8 cellular contexts compared by ENCODE assay signal in the genomic region with DNA sequence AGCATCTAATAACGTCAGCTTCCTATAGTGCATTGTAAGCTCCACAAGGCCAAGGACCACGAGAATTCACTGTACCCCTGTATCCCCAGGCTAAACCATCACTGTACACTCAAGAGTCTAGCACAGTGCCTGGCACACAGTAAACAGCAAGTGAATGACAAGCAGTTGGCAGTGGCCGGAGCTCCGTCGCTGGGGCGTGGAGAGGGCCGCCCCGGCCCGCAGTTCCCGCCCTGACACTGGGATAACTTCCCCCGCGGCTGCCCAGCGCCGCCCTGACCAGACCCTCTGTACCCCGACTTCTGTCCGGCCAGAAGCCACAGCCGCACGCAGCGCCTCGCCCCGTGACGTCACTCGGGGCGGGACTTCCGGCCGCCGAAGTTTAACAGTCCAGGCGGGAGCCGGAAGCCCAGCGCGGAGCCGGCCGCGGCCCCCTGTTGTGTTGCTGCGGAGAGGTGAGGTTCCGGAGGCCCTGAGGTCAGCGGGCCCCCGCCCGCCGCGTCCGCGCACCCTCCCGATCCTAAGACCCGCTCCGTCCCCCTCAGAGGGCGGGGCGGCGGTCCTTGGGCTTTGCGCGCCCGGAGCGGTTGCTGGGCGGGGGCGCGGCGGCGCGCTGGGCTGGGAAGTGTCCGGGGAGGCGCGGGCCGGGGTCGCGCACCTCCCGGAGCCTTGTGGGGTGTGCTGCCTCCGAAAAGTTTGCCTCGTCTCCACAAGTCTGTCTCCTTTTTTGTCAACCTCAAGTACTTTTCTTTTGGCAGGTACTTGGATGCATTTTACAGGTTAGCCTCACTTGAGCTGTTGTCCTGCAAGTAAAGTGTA. TPM values are rescaled to one million over a fixed set of nuclear protein-coding genes. Genes with fewer than 3 reads are reported as not detected.
DNase-seq lines count a peak whose midpoint lies in the region; ATAC-seq, FAIRE-seq and TF ChIP-seq lines count a peak whose summit lies in the region.

A gene with protein sequence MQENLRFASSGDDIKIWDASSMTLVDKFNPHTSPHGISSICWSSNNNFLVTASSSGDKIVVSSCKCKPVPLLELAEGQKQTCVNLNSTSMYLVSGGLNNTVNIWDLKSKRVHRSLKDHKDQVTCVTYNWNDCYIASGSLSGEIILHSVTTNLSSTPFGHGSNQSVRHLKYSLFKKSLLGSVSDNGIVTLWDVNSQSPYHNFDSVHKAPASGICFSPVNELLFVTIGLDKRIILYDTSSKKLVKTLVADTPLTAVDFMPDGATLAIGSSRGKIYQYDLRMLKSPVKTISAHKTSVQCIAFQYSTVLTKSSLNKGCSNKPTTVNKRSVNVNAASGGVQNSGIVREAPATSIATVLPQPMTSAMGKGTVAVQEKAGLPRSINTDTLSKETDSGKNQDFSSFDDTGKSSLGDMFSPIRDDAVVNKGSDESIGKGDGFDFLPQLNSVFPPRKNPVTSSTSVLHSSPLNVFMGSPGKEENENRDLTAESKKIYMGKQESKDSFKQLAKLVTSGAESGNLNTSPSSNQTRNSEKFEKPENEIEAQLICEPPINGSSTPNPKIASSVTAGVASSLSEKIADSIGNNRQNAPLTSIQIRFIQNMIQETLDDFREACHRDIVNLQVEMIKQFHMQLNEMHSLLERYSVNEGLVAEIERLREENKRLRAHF (plus strand): TSS at position 409 of the 816 bp plus-strand sequence. CDS start 2,503 bp downstream, outside the sequence.

- ATAC-seq in A549 (peak; percentile 95 to 97), GM18519 (IDR thresholded peaks at IDR 0.05; ENCODE audit: low FRiP score, unreplicated experiment) (peak; percentile 82), HG03039 (IDR thresholded peaks at IDR 0.05; ENCODE audit: unreplicated experiment) (peak; percentile 95)

- no peak for TF ChIP-seq EP300 in A549 (IDR thresholded peaks at IDR 0.05)

- H3K4me3 ChIP-seq in A549 (peak within 1 kb of the TSS; percentile 96), WERI-Rb-1 (ENCODE audit: low read depth, low read length) (peak within 1 kb of the TSS; percentile 99), breast epithelium (peak within 1 kb of the TSS; percentile 87 to 97 (median 95)), iPS-20b (ENCODE audit: low read length) (peak within 1 kb of the TSS; percentile 100), skin epidermis (peak within 1 kb of the TSS; percentile 52 to 98 (median 81))

- peaks cover 9% of the 10 kb centered on the region for H3K4me1 ChIP-seq in A549
- no peaks in the 10 kb centered on the region for H3K4me1 ChIP-seq in breast epithelium
- peaks cover 11% of the 10 kb centered on the region; the same call in 1 of the 2 replicates for H3K4me1 ChIP-seq in iPS-20b (ENCODE audit: insufficient read depth, low read length)

- DNase-seq in A549 (ENCODE audit: low read depth in 1 of 2, low spot score in 1 of 2) (peak; percentile 75 to 84), NCI-H2107 (lab: John Stamatoyannopoulos, UW) (peak; percentile 65), WERI-Rb-1 (peak; percentile 89), breast epithelium (ENCODE audit: low spot score in 2 of 2) (peak; percentile 69 to 71)

- no peak for FAIRE-seq in A549 (lab: Jason Lieb, UNC)

- TF ChIP-seq CTCF in A549 (IDR thresholded peaks at IDR 0.05) (no peak), WERI-Rb-1 (IDR thresholded peaks at IDR 0.05; ENCODE audit: low read depth, low read length) (no peak), breast epithelium (IDR thresholded peaks at IDR 0.05) (no peak)

- peak within 1 kb of the TSS; percentile 93 for H3K4me2 ChIP-seq in A549

- TF ChIP-seq RAD21 in A549 (conservative IDR thresholded peaks at IDR 0.05 in 1 of 2, IDR thresholded peaks at IDR 0.05 in 1 of 2) = no peak

- CTCF ChIA-PET in A549 (lab: Yijun Ruan, JAX) = no interaction called here

- H3K36me3 ChIP-seq in WERI-Rb-1 (peaks cover 2% of the 10 kb centered on the region; the same call in 1 of the 2 replicates), breast epithelium (no peaks in the 10 kb centered on the region), iPS-20b (ENCODE audit: insufficient read depth, low read depth, low read length) (peaks cover 4% of the 10 kb centered on the region; the same call in 1 of the 2 replicates)

- H3K27ac ChIP-seq in A549 (peak within 1 kb of the TSS; percentile 90 to 94), WERI-Rb-1 (peak within 1 kb of the TSS; percentile 77), breast epithelium (peak within 1 kb of the TSS; percentile 95), iPS-20b (ENCODE audit: low read length) (peak within 1 kb of the TSS; percentile 31), skin epidermis (peak within 1 kb of the TSS; percentile 69 to 96 (median 91))

- TF ChIP-seq POLR2A in A549 (IDR thresholded peaks at IDR 0.05; ENCODE audit: low read length) (peak; percentile 74), breast epithelium (IDR thresholded peaks at IDR 0.05) (peak; percentile 28)

- intact Hi-C loops in breast epithelium (cut with DNase I; ENCODE audit: low total_unique reads) = no loop called here

- H3K27me3 ChIP-seq in WERI-Rb-1 (ENCODE audit: insufficient read depth, low read depth, severe bottlenecking) (no peaks in the 10 kb centered on the region), breast epithelium (no peaks in the 10 kb centered on the region), iPS-20b (ENCODE audit: insufficient read depth, low read length) (no peaks in the 10 kb centered on the region)

- H3K9ac ChIP-seq in iPS-20b (ENCODE audit: low read depth, low read length) = peak within 1 kb of the TSS; percentile 98

- no peaks in the 10 kb centered on the region for H3K9me3 ChIP-seq in A549
- no peaks in the 10 kb centered on the region for H3K9me3 ChIP-seq in WERI-Rb-1 (ENCODE audit: severe bottlenecking)
- no peaks in the 10 kb centered on the region for H3K9me3 ChIP-seq in breast epithelium
- H3K9me3 ChIP-seq in iPS-20b (ENCODE audit: insufficient read depth, low read depth, low read length) = no peaks in the 10 kb centered on the region

- 1% methylated on average over 8 of the region's 68 CpGs for WGBS in A549 (ENCODE audit: missing lambda C conversion rate)

- POLR2A ChIA-PET in A549 (lab: Yijun Ruan, JAX) = no interaction called here

TF ChIP-seq in A549, 52 proteins besides CTCF, POLR2A, EP300 and RAD21 (continues in another document):
- TF ChIP-seq MYC (IDR thresholded peaks at IDR 0.05; ENCODE audit: borderline replicate concordance, low read length) = no peak
- TF ChIP-seq ZFP36 (IDR thresholded peaks at IDR 0.05; ENCODE audit: borderline replicate concordance, partially characterized antibody) = no peak
- TF ChIP-seq PHF8 (IDR thresholded peaks at IDR 0.05; ENCODE audit: borderline replicate concordance, low read depth) = peak; percentile 93
- TF ChIP-seq HOXB5 (CRISPR knock-in tag; IDR thresholded peaks at IDR 0.05) = no peak
- no peak for TF ChIP-seq RNF2 (IDR thresholded peaks at IDR 0.05; ENCODE audit: borderline replicate concordance, low read depth)
- peak; percentile 26; the same call in 1 of the 2 replicates for TF ChIP-seq ELK1 (IDR thresholded peaks at IDR 0.05; ENCODE audit: low read depth, low read length)
- no peak for TF ChIP-seq CHD2 (IDR thresholded peaks at IDR 0.05; ENCODE audit: low read length, partially characterized antibody)
- TF ChIP-seq ZNF302 (CRISPR knock-in tag; IDR thresholded peaks at IDR 0.05) = no peak
- TF ChIP-seq JUN (IDR thresholded peaks at IDR 0.05) = peak in 1 of 2 experiments; percentile 71; a peak in 3 of 5 replicates
- no peak for TF ChIP-seq FOSL2 (IDR thresholded peaks at IDR 0.05)
- 0 out of 2 replicates have a peak, but pooled peaks have one; percentile 41 for TF ChIP-seq FOSL2 (CRISPR knock-in tag; IDR thresholded peaks at IDR 0.05)
- TF ChIP-seq KDM1A (IDR thresholded peaks at IDR 0.05; ENCODE audit: low read depth) = no peak; the same call in 1 of the 2 replicates
- TF ChIP-seq EHMT2 (IDR thresholded peaks at IDR 0.05; ENCODE audit: low read depth) = no peak
- TF ChIP-seq ZSCAN20 (CRISPR knock-in tag; IDR thresholded peaks at IDR 0.05) = no peak
- TF ChIP-seq, protein P1, sequence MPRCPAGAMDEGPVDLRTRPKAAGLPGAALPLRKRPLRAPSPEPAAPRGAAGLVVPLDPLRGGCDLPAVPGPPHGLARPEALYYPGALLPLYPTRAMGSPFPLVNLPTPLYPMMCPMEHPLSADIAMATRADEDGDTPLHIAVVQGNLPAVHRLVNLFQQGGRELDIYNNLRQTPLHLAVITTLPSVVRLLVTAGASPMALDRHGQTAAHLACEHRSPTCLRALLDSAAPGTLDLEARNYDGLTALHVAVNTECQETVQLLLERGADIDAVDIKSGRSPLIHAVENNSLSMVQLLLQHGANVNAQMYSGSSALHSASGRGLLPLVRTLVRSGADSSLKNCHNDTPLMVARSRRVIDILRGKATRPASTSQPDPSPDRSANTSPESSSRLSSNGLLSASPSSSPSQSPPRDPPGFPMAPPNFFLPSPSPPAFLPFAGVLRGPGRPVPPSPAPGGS (IDR thresholded peaks at IDR 0.05) = peak; percentile 86; the same call in 1 of the 3 replicates
- no peak for TF ChIP-seq JUNB (IDR thresholded peaks at IDR 0.05)
- no peak for TF ChIP-seq HES2 (IDR thresholded peaks at IDR 0.05)
- TF ChIP-seq MAX (IDR thresholded peaks at IDR 0.05) = peak; percentile 67; the same call in 1 of the 2 replicates
- 0 out of 2 replicates have a peak, but pooled peaks have one; percentile 57 for TF ChIP-seq HDAC2 (IDR thresholded peaks at IDR 0.05)

RNA-seq across cellular contexts. Expression of the gene that starts here (rescaled TPM):
- polyA plus RNA-seq in A549 (2011; rRNA removed) (64.5 and 73.5 TPM in 2 replicates), A549 (2017; fragmentation: RNase III; extraction: RNeasy Plus Mini Kit Qiagen cat#74134 plus additional on column Dnase treatment) (23.4 to 26.3 TPM (median 23.8 TPM) in 3 replicates)
- 8.3 and 11.0 TPM in 2 replicates for polyA plus RNA-seq in A549 (2012; cell fraction: cytosol; rRNA removed)
- polyA plus RNA-seq in A549 (2012; cell fraction: nucleus; rRNA removed) = 5.1 and 5.8 TPM in 2 replicates
- polyA minus RNA-seq in A549 (2011; rRNA and poly(A)+ RNA removed) = 40.9 and 58.4 TPM in 2 replicates
- 10 to 100 TPM; 11.5 to 26.8 (median 19.0) TPM for total RNA-seq in breast epithelium

Comparison
In these comparisons a context has a peak if more than half of its experiments do, and no peak if none do; other contexts are left out.
1. Peak in every context shown above with its lines: DNase-seq, ATAC-seq, H3K4me3 ChIP-seq and H3K27ac ChIP-seq.
2. H3K27ac ChIP-seq: peak in every context shown above with its lines; median percentile 95 in breast epithelium; 92 in A549; 91 in skin epidermis; 77 in WERI-Rb-1; 31 in iPS-20b.